In the genomic region with DNA sequence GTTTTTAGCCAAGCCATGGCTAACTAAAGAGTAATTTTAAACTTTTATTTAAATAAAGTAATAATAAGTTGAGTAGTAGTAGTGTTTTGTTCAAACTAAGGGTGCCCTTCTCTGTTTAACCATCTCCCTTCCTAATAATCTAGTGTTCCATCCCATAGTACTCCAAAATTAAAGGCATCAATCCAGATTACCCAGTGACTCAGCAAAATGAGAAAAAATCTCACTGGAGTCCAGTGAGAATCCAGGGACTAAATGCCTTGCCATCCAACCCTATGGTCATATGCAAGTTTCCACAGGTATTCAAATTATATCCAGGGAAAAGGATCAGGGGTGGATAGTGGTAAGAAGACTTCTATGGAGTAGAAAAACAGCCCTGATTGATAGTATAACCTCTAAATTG, we compare ENCODE assay signal across 4 cellular contexts.
A peak's percentile ranks its signal among the peaks of the same experiment; 100 is the strongest.
TF ChIP-seq lines count a peak whose summit lies in the region.

No MANE protein-coding gene starts in this region.

TF ChIP-seq in A549, 52 proteins besides CTCF, POLR2A, EP300 and RAD21:
- TF ChIP-seq EHF (CRISPR knock-in tag; IDR thresholded peaks at IDR 0.05) = no peak
- TF ChIP-seq POLR2AphosphoS2 (conservative IDR thresholded peaks at IDR 0.05; ENCODE audit: low read length) = no peak
- TF ChIP-seq CBX2 (IDR thresholded peaks at IDR 0.05; ENCODE audit: borderline replicate concordance, low read depth) = no peak
- TF ChIP-seq FOSL2 (IDR thresholded peaks at IDR 0.05) = no peak
- no peak for TF ChIP-seq FOSL2 (CRISPR knock-in tag; IDR thresholded peaks at IDR 0.05)
- no peak for TF ChIP-seq RFX5 (IDR thresholded peaks at IDR 0.05)
- TF ChIP-seq FOXS1 (CRISPR knock-in tag; IDR thresholded peaks at IDR 0.05) = no peak
- no peak for TF ChIP-seq ELK1 (IDR thresholded peaks at IDR 0.05; ENCODE audit: low read depth, low read length)
- TF ChIP-seq NPAS2 (CRISPR knock-in tag; IDR thresholded peaks at IDR 0.05; ENCODE audit: borderline replicate concordance) = no peak
- no peak for TF ChIP-seq JUNB (IDR thresholded peaks at IDR 0.05)
- TF ChIP-seq, protein P1, sequence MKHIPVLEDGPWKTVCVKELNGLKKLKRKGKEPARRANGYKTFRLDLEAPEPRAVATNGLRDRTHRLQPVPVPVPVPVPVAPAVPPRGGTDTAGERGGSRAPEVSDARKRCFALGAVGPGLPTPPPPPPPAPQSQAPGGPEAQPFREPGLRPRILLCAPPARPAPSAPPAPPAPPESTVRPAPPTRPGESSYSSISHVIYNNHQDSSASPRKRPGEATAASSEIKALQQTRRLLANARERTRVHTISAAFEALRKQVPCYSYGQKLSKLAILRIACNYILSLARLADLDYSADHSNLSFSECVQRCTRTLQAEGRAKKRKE (CRISPR knock-in tag; IDR thresholded peaks at IDR 0.05; ENCODE audit: low read depth) = no peak
- TF ChIP-seq FOSB (CRISPR knock-in tag; IDR thresholded peaks at IDR 0.05) = no peak
- TF ChIP-seq NFE2L2 (conservative IDR thresholded peaks at IDR 0.05; ENCODE audit: low read length) = peak; percentile 81
- TF ChIP-seq MAFK (IDR thresholded peaks at IDR 0.05; ENCODE audit: partially characterized antibody) = peak; percentile 72
- TF ChIP-seq ZC3H11A (IDR thresholded peaks at IDR 0.05) = no peak

TF ChIP-seq in IMR-90, 13 proteins besides CTCF, POLR2A, EP300 and RAD21:
- TF ChIP-seq NFE2L2 (IDR thresholded peaks at IDR 0.05; ENCODE audit: low read depth, low read length) = peak; percentile 79
- no peak for TF ChIP-seq CEBPB (IDR thresholded peaks at IDR 0.05; ENCODE audit: low read depth, low read length)

TF ChIP-seq in K562, 482 proteins besides CTCF, POLR2A, EP300 and RAD21:
- TF ChIP-seq MAFF (IDR thresholded peaks at IDR 0.05; ENCODE audit: low read length) = peak; percentile 56
- TF ChIP-seq NFE2L1 (tag; IDR thresholded peaks at IDR 0.05; ENCODE audit: borderline replicate concordance, low read depth) = peak; percentile 45; the same call in 1 of the 2 replicates
- TF ChIP-seq NFE2 (IDR thresholded peaks at IDR 0.05; ENCODE audit: low read depth) = peak; percentile 48
- TF ChIP-seq MAFG (tag; conservative IDR thresholded peaks at IDR 0.05) = peak; percentile 52
- no peak for TF ChIP-seq BACH1 (tag; IDR thresholded peaks at IDR 0.05)
- TF ChIP-seq MAFK (IDR thresholded peaks at IDR 0.05; ENCODE audit: low read length) = peak; percentile 7; the same call in 1 of the 2 replicates
- no peak for TF ChIP-seq PCBP1 (IDR thresholded peaks at IDR 0.05; ENCODE audit: low read depth, low read length, poor library complexity, severe bottlenecking)
- 0 out of 2 replicates have a peak, but pooled peaks have one; percentile 6 for TF ChIP-seq C11orf30 (IDR thresholded peaks at IDR 0.05; ENCODE audit: low read depth)

TF ChIP-seq in WTC11, 78 proteins besides CTCF, POLR2A, EP300 and RAD21:
- TF ChIP-seq RELA (CRISPR knock-in tag; IDR thresholded peaks at IDR 0.05; ENCODE audit: borderline replicate concordance) (no peak), ZNF121 (CRISPR knock-in tag; IDR thresholded peaks at IDR 0.05) (no peak), HMGA2 (CRISPR knock-in tag; IDR thresholded peaks at IDR 0.05) (no peak), ZNF423 (CRISPR knock-in tag; IDR thresholded peaks at IDR 0.05) (no peak), GTF2I (CRISPR knock-in tag; conservative IDR thresholded peaks at IDR 0.05) (no peak), CREB1 (CRISPR knock-in tag; IDR thresholded peaks at IDR 0.05) (no peak), ZNF416 (CRISPR knock-in tag; IDR thresholded peaks at IDR 0.05) (no peak), IRF2 (CRISPR knock-in tag; IDR thresholded peaks at IDR 0.05; ENCODE audit: borderline replicate concordance, low read depth) (no peak), MYBL2 (CRISPR knock-in tag; IDR thresholded peaks at IDR 0.05) (no peak), NFYB (CRISPR knock-in tag; conservative IDR thresholded peaks at IDR 0.05; ENCODE audit: low read depth) (no peak), E2F4 (CRISPR knock-in tag; IDR thresholded peaks at IDR 0.05; ENCODE audit: borderline replicate concordance, low read depth) (no peak), NFE2L1 (CRISPR knock-in tag; IDR thresholded peaks at IDR 0.05) (no peak), SP1 (CRISPR knock-in tag; conservative IDR thresholded peaks at IDR 0.05) (no peak), NR1H2 (CRISPR knock-in tag; IDR thresholded peaks at IDR 0.05) (no peak), CREM (CRISPR knock-in tag; IDR thresholded peaks at IDR 0.05) (no peak), GRHL2 (CRISPR knock-in tag; IDR thresholded peaks at IDR 0.05; ENCODE audit: insufficient replicate concordance, severe bottlenecking) (no peak)
- TF ChIP-seq, protein P2, sequence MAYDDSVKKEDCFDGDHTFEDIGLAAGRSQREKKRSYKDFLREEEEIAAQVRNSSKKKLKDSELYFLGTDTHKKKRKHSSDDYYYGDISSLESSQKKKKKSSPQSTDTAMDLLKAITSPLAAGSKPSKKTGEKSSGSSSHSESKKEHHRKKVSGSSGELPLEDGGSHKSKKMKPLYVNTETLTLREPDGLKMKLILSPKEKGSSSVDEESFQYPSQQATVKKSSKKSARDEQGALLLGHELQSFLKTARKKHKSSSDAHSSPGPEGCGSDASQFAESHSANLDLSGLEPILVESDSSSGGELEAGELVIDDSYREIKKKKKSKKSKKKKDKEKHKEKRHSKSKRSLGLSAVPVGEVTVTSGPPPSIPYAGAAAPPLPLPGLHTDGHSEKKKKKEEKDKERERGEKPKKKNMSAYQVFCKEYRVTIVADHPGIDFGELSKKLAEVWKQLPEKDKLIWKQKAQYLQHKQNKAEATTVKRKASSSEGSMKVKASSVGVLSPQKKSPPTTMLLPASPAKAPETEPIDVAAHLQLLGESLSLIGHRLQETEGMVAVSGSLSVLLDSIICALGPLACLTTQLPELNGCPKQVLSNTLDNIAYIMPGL (CRISPR knock-in tag; IDR thresholded peaks at IDR 0.05) = no peak
- TF ChIP-seq, protein P3, sequence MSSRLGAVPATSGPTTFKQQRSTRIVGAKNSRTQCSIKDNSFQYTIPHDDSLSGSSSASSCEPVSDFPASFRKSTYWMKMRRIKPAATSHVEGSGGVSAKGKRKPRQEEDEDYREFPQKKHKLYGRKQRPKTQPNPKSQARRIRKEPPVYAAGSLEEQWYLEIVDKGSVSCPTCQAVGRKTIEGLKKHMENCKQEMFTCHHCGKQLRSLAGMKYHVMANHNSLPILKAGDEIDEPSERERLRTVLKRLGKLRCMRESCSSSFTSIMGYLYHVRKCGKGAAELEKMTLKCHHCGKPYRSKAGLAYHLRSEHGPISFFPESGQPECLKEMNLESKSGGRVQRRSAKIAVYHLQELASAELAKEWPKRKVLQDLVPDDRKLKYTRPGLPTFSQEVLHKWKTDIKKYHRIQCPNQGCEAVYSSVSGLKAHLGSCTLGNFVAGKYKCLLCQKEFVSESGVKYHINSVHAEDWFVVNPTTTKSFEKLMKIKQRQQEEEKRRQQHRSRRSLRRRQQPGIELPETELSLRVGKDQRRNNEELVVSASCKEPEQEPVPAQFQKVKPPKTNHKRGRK (CRISPR knock-in tag; IDR thresholded peaks at IDR 0.05; ENCODE audit: borderline replicate concordance) = no peak
TF ChIP-seq in WTC11: peak in this region for 0.
